ENCODE assay signal across 33 cellular contexts in genomic region chr17:32899240-32900013, GRCh38. TPM values are rescaled to one million over a fixed set of nuclear protein-coding genes. Genes with fewer than 3 reads are reported as not detected.
"Had no signal": no experiment of that assay in that cellular context is flagged by ENCODE, and none has a peak within 500 bp of the region (broad histone marks: within the 10 kb centered on the region; RNA-seq: fewer than 3 reads in every experiment).

No MANE protein-coding gene starts in this region.

- H3K27ac Mint-ChIP-seq: activated CD4-positive, alpha-beta T cell treated with anti-CD3 and anti-CD28 coated beads, Interleukin-2, amount 10 ng/mL, durations not matched to agents 24 days and 14 days; activated CD8-positive, alpha-beta T cell treated with anti-CD3 and anti-CD28 coated beads for 36 hours; activated naive CD4-positive, alpha-beta T cell treated with anti-CD3 and anti-CD28 coated beads, Interleukin-2, amount 50 U/mL, for 24 hours; activated T-cell treated with anti-CD3 and anti-CD28 coated beads, Interleukin-2, amount 50 U/mL, for 72 hours; activated T-helper 17 cell treated with anti-CD3 and anti-CD28 coated beads, Interleukin-2, amount 50 U/mL, for 72 hours; T-helper 1 cell treated with Interleukin-12 subunit alpha and Interleukin-12 subunit beta and Interleukin-4 antibody, amounts not matched to agents 30 μg/mL and 1 μg/mL, for 36 hours; T-helper 2 cell treated with Interferon-gamma antibody and Interleukin-4, amounts not matched to agents 5 μg/mL and 100 μg/mL, for 36 hours had no signal

- H3K4me1 Mint-ChIP-seq: activated naive CD4-positive, alpha-beta T cell treated with anti-CD3 and anti-CD28 coated beads, Interleukin-2, amount 50 U/mL, for 24 hours had no signal

- H3K9me3 ChIP-seq: adrenal gland, body of pancreas, breast epithelium, Peyer's patch, SJSA1 had no signal

- DNase-seq: activated CD4-positive, alpha-beta T cell treated with anti-CD3 and anti-CD28 coated beads, Interleukin-2, amount 10 ng/mL, durations not matched to agents 24 days and 14 days; activated CD4-positive, alpha-beta T cell treated with anti-CD3 and anti-CD28 coated beads, Interleukin-2, amount 50 U/mL, for 4 hours; activated CD8-positive, alpha-beta T cell treated with anti-CD3 and anti-CD28 coated beads for 36 hours; activated effector memory CD4-positive, alpha-beta T cell treated with anti-CD3 and anti-CD28 coated beads, Interleukin-2, amount 50 U/mL, for 16 hours; activated naive CD4-positive, alpha-beta T cell treated with Interleukin-2 at 50 U/mL for 16 hours; activated T-cell treated with anti-CD3 and anti-CD28 coated beads, Interleukin-2, amount 50 U/mL, for 1 hour; activated T-cell treated with anti-CD3 and anti-CD28 coated beads, Interleukin-2, amount 50 U/mL, for 72 hours; adrenal gland; body of pancreas; caudate nucleus; NCI-H1092 treated with DMSO at 0.1 percent for 48 hours; NCI-H1417 treated with DMSO at 0.1 percent for 48 hours; NCI-H187 treated with DMSO at 0.1 percent for 48 hours; NCI-H2081; NCI-H2171 treated with DMSO at 0.1 percent for 48 hours; NCI-H226; NCI-H446 treated with DMSO at 0.1 percent for 48 hours; NCI-H524; NCI-H69; NCI-H82; PC-3; Peyer's patch; RPMI8226; SHP77 treated with DMSO at 0.1 percent for 48 hours; SK-N-SH had no signal

- H3K4me1 ChIP-seq: adrenal gland, breast epithelium, Peyer's patch, SJSA1 had no signal

- H3K4me3 Mint-ChIP-seq: activated CD4-positive, alpha-beta T cell treated with anti-CD3 and anti-CD28 coated beads, Interleukin-2, amount 10 ng/mL, durations not matched to agents 24 days and 14 days; activated CD8-positive, alpha-beta T cell treated with anti-CD3 and anti-CD28 coated beads for 36 hours; activated naive CD4-positive, alpha-beta T cell treated with anti-CD3 and anti-CD28 coated beads, Interleukin-2, amount 50 U/mL, for 24 hours; activated T-cell treated with anti-CD3 and anti-CD28 coated beads, Interleukin-2, amount 50 U/mL, for 72 hours; activated T-helper 17 cell treated with anti-CD3 and anti-CD28 coated beads, Interleukin-2, amount 50 U/mL, for 72 hours; T-helper 1 cell treated with Interleukin-12 subunit alpha and Interleukin-12 subunit beta and Interleukin-4 antibody, amounts not matched to agents 30 μg/mL and 1 μg/mL, for 36 hours; T-helper 2 cell treated with Interferon-gamma antibody and Interleukin-4, amounts not matched to agents 5 μg/mL and 100 μg/mL, for 36 hours had no signal

- H3K9me3 Mint-ChIP-seq: activated CD4-positive, alpha-beta T cell treated with anti-CD3 and anti-CD28 coated beads, Interleukin-2, amount 10 ng/mL, durations not matched to agents 24 days and 14 days; activated CD8-positive, alpha-beta T cell treated with anti-CD3 and anti-CD28 coated beads for 36 hours; activated naive CD4-positive, alpha-beta T cell treated with anti-CD3 and anti-CD28 coated beads, Interleukin-2, amount 50 U/mL, for 24 hours; activated T-cell treated with anti-CD3 and anti-CD28 coated beads, Interleukin-2, amount 50 U/mL, for 72 hours; activated T-helper 17 cell treated with anti-CD3 and anti-CD28 coated beads, Interleukin-2, amount 50 U/mL, for 72 hours; T-helper 1 cell treated with Interleukin-12 subunit alpha and Interleukin-12 subunit beta and Interleukin-4 antibody, amounts not matched to agents 30 μg/mL and 1 μg/mL, for 36 hours had no signal

- H3K36me3 ChIP-seq: adrenal gland, breast epithelium, Peyer's patch, SJSA1 had no signal

- H3K27ac ChIP-seq: adrenal gland, body of pancreas, breast epithelium, KMS-11, Peyer's patch, SJSA1 had no signal

- H3K4me3 ChIP-seq: adrenal gland, body of pancreas, breast epithelium, Peyer's patch, SJSA1 had no signal

- H3K27me3 ChIP-seq: adrenal gland, body of pancreas, breast epithelium, Peyer's patch had no signal

RNA-seq across cellular contexts. Expression of gene TMEM98, which starts 28.5 kb away (rescaled TPM):
- total RNA-seq: activated CD8-positive, alpha-beta memory T cell treated with anti-CD3 and anti-CD28 coated beads for 36 hours; activated CD8-positive, alpha-beta T cell treated with anti-CD3 and anti-CD28 coated beads for 36 hours had no signal
